8 cellular contexts compared by ENCODE assay signal in genomic region chr13:100514788-100515409, GRCh38.
DNase-seq lines count a peak whose midpoint lies in the region; ATAC-seq and TF ChIP-seq lines count a peak whose summit lies in the region.

No MANE protein-coding gene starts in this region.

- no peak for TF ChIP-seq POLR2A in spleen (IDR thresholded peaks at IDR 0.05)

- no peak overlapping the region for H3K27ac ChIP-seq in spleen

- ATAC-seq in HG02973 (IDR thresholded peaks at IDR 0.05; ENCODE audit: unreplicated experiment) = peak; percentile 95

- peaks cover 0 to 25% (median 13%) of the 10 kb centered on the region in 6 donors for H3K4me1 ChIP-seq in spleen

- H3K27me3 ChIP-seq in spleen (replicated peaks in 1 of 7) = no peaks in the 10 kb centered on the region

- intact Hi-C loops in spleen (cut with DNase I; ENCODE audit: low total_unique reads) = loop anchor here (5.0 to 10.0 kb wide), 3 partner anchors 280 to 858 kb away; no protein-coding TSS in a partner anchor

- no peaks in the 10 kb centered on the region for H3K9me3 ChIP-seq in spleen

- peak; percentile 70 to 95 (median 87) for TF ChIP-seq CTCF in spleen (IDR thresholded peaks at IDR 0.05 in 8 of 11, conservative IDR thresholded peaks at IDR 0.05 in 3 of 11)

- H3K4me3 ChIP-seq in spleen = no peak overlapping the region

- 0 to 3% (median 2%) methylated on average over 5 of the region's 5 CpGs for WGBS in spleen, 5 donors

- peaks cover 0 to 8% (median 0%) of the 10 kb centered on the region in 6 donors for H3K36me3 ChIP-seq in spleen

- DNase-seq in activated gamma-delta T cell treated with Interleukin-2 at 50 U/mL for 16 hours = peak; percentile 70
- DNase-seq in activated gamma-delta T cell (lab: John Stamatoyannopoulos, UW) = no peak
- peak; percentile 72 for DNase-seq in NCI-H187 treated with DMSO at 0.1 percent for 48 hours (lab: John Stamatoyannopoulos, UW)
- DNase-seq in T1000 (lab: John Stamatoyannopoulos, UW) = peak; percentile 9
- peak; percentile 90 for DNase-seq in astrocyte of the hippocampus (ENCODE audit: low read depth, low spot score)
- DNase-seq in hippocampal formation (lab: John Stamatoyannopoulos, UW) = peak; percentile 60 to 88
- peak; percentile 91 for DNase-seq in spleen
